In genomic region chr6:111576302-111576701, GRCh38 we compare ENCODE assay signal across 12 cellular contexts. TPM values are rescaled to one million over a fixed set of nuclear protein-coding genes. Genes with fewer than 3 reads are reported as not detected.
DNase-seq lines count a peak whose midpoint lies in the region; ATAC-seq and TF ChIP-seq lines count a peak whose summit lies in the region.
"Had no signal": no experiment of that assay in that cellular context is flagged by ENCODE, and none has a peak within 500 bp of the region (broad histone marks: within the 10 kb centered on the region; RNA-seq: fewer than 3 reads in every experiment).

No MANE protein-coding gene starts in this region.

- peaks cover 19% of the 10 kb centered on the region for H3K4me1 Mint-ChIP-seq in activated naive CD8-positive, alpha-beta T cell (ENCODE audit: low read depth)
- peaks cover 27% of the 10 kb centered on the region for H3K4me1 Mint-ChIP-seq in activated naive CD8-positive, alpha-beta T cell treated with anti-CD3 and anti-CD28 coated beads, Interleukin-2, amount 50 U/mL, for 24 hours
- H3K4me1 Mint-ChIP-seq in H9, result peaks cover 11 to 12% of the 10 kb centered on the region in 2 experiments

- H3K9ac ChIP-seq in H9 (ENCODE audit: extremely low read depth, insufficient read length, low read length), result no peak overlapping the region

- H3K14ac ChIP-seq in H9 (ENCODE audit: insufficient read depth, low read length), result no peak overlapping the region

- no peak overlapping the region for H3K4me3 ChIP-seq in transverse colon
- no peak overlapping the region for H3K4me3 ChIP-seq in WERI-Rb-1 (ENCODE audit: low read depth, low read length)

- H3K36me3 Mint-ChIP-seq in activated naive CD8-positive, alpha-beta T cell, result peaks cover 9% of the 10 kb centered on the region
- H3K36me3 Mint-ChIP-seq in activated naive CD8-positive, alpha-beta T cell treated with anti-CD3 and anti-CD28 coated beads, Interleukin-2, amount 50 U/mL, for 24 hours (ENCODE audit: low read depth), result peaks cover 45% of the 10 kb centered on the region
- H3K36me3 Mint-ChIP-seq in H9 (ENCODE audit: insufficient read depth in 1 of 3, low read depth in 3 of 3), result peaks cover 2 to 43% (median 26%) of the 10 kb centered on the region in 3 experiments; a peak in 6 of 7 replicates

- no peaks in the 10 kb centered on the region for H3K79me2 ChIP-seq in H9 (ENCODE audit: insufficient read depth, low read length)

- no peak overlapping the region for H2BK5ac ChIP-seq in H9 (ENCODE audit: insufficient read length, low read length)

- no peak overlapping the region for H3K4ac ChIP-seq in H9 (ENCODE audit: low read depth, low read length)

- peak overlapping the region; percentile 82 for H3K27ac Mint-ChIP-seq in activated naive CD8-positive, alpha-beta T cell
- no peak overlapping the region for H3K27ac Mint-ChIP-seq in activated naive CD8-positive, alpha-beta T cell treated with anti-CD3 and anti-CD28 coated beads, Interleukin-2, amount 50 U/mL, for 24 hours
- no peak overlapping the region for H3K27ac Mint-ChIP-seq in H9

- no peak for TF ChIP-seq POLR2A in transverse colon (IDR thresholded peaks at IDR 0.05)

- no peak overlapping the region for H2BK120ac ChIP-seq in H9 (ENCODE audit: low read depth, low read length, poor library complexity, severe bottlenecking)

- no peak overlapping the region for H2BK12ac ChIP-seq in H9 (ENCODE audit: insufficient read length, low read depth, low read length)

- no peaks in the 10 kb centered on the region for H3K27me3 Mint-ChIP-seq in activated naive CD8-positive, alpha-beta T cell
- no peaks in the 10 kb centered on the region for H3K27me3 Mint-ChIP-seq in activated naive CD8-positive, alpha-beta T cell treated with anti-CD3 and anti-CD28 coated beads, Interleukin-2, amount 50 U/mL, for 24 hours
- no peaks in the 10 kb centered on the region for H3K27me3 Mint-ChIP-seq in H9 (ENCODE audit: low read depth)
- H3K27me3 Mint-ChIP-seq: CD8-positive, alpha-beta memory T cell had no signal

- H4K5ac ChIP-seq in H9 (ENCODE audit: insufficient read length, low read depth, low read length), result no peak overlapping the region

- H3K23me2 ChIP-seq in H9 (ENCODE audit: insufficient read length, low read depth, low read length, poor library complexity, severe bottlenecking), result no peaks in the 10 kb centered on the region

- H3K27ac ChIP-seq in transverse colon, result peak overlapping the region in 3 of 4 donors; percentile 48 to 68 (median 64)
- H3K27ac ChIP-seq in H9 (ENCODE audit: insufficient read length, low read depth, low read length), result no peak overlapping the region
- no peak overlapping the region for H3K27ac ChIP-seq in WERI-Rb-1

- H3K36me3 ChIP-seq in transverse colon (peaks cover 0 to 39% (median 12%) of the 10 kb centered on the region in 4 donors), WERI-Rb-1 (peaks cover 4% of the 10 kb centered on the region; the same call in 1 of the 2 replicates)

- H3K4me2 ChIP-seq in H9 (ENCODE audit: insufficient read depth, insufficient read length, low read length), result no peak overlapping the region

- no peak overlapping the region for H2BK15ac ChIP-seq in H9 (ENCODE audit: low read depth, low read length)

- H2AK5ac ChIP-seq in H9 (ENCODE audit: insufficient read length, low read length), result no peak overlapping the region

- no peak overlapping the region for H3K4me3 Mint-ChIP-seq in activated naive CD8-positive, alpha-beta T cell
- no peak overlapping the region for H3K4me3 Mint-ChIP-seq in activated naive CD8-positive, alpha-beta T cell treated with anti-CD3 and anti-CD28 coated beads, Interleukin-2, amount 50 U/mL, for 24 hours
- no peak overlapping the region for H3K4me3 Mint-ChIP-seq in H9
- H3K4me3 Mint-ChIP-seq: CD8-positive, alpha-beta memory T cell had no signal

- H3K4me1 ChIP-seq in transverse colon (peaks cover 0 to 18% (median 4%) of the 10 kb centered on the region in 4 donors), H9 (ENCODE audit: insufficient read depth, low read length) (peaks cover 2% of the 10 kb centered on the region; the same call in 1 of the 2 replicates)

- H3K18ac ChIP-seq in H9 (ENCODE audit: insufficient read length, low read depth, low read length), result no peak overlapping the region

- TF ChIP-seq CTCF in transverse colon (IDR thresholded peaks at IDR 0.05), result no peak
- TF ChIP-seq CTCF in H9 (conservative IDR thresholded peaks at IDR 0.05), result no peak
- TF ChIP-seq CTCF in WERI-Rb-1 (IDR thresholded peaks at IDR 0.05; ENCODE audit: low read depth, low read length), result no peak

- no peaks in the 10 kb centered on the region for H3K9me3 Mint-ChIP-seq in activated naive CD8-positive, alpha-beta T cell (ENCODE audit: low read depth)
- H3K9me3 Mint-ChIP-seq in activated naive CD8-positive, alpha-beta T cell treated with anti-CD3 and anti-CD28 coated beads, Interleukin-2, amount 50 U/mL, for 24 hours, result no peaks in the 10 kb centered on the region
- no peaks in the 10 kb centered on the region for H3K9me3 Mint-ChIP-seq in H9
- H3K9me3 Mint-ChIP-seq: CD8-positive, alpha-beta memory T cell had no signal

- WGBS in transverse colon (ENCODE audit: low coverage in 1 of 2), 2 donors, result 72 to 80% methylated on average over 8 to 11 of the region's 11 CpGs
- no CpG with 5 or more reads among the region's 11 CpGs for WGBS in H9 (ENCODE audit: extremely low coverage, insufficient read length, low lambda C conversion rate)

- TF ChIP-seq EP300 in transverse colon (IDR thresholded peaks at IDR 0.05; ENCODE audit: low read depth), result no peak

- in situ Hi-C loops in transverse colon (cut with MboI; ENCODE audit: low pct_ligation_motif_present in 1 of 4, low pct_unique_long_range_greater_than_20kb in 1 of 4, low sequenced_read_pairs in 3 of 4), result loop anchor here in 1 of 4 donors (25.0 kb wide), 1 partner anchor 89 kb away; the partner anchor contains the start of gene REV3L

- H3K23ac ChIP-seq in H9 (ENCODE audit: insufficient read length, low read depth, low read length), result no peak overlapping the region

- no peak for ATAC-seq in activated naive CD8-positive, alpha-beta T cell treated with anti-CD3 and anti-CD28 coated beads, Interleukin-2, amount 50 U/mL, for 24 hours

- H3K9me3 ChIP-seq in transverse colon, result no peaks in the 10 kb centered on the region
- H3K9me3 ChIP-seq in H9 (ENCODE audit: control insufficient read depth, low read depth, low read length), result no peaks in the 10 kb centered on the region
- no peaks in the 10 kb centered on the region for H3K9me3 ChIP-seq in WERI-Rb-1 (ENCODE audit: severe bottlenecking)

- no peak overlapping the region for H3K56ac ChIP-seq in H9 (ENCODE audit: insufficient read length, low read depth, low read length)

- no peaks in the 10 kb centered on the region for H3K79me1 ChIP-seq in H9 (ENCODE audit: insufficient read depth, low read depth, low read length, poor library complexity, severe bottlenecking)

- no peak for DNase-seq in activated naive CD8-positive, alpha-beta T cell treated with anti-CD3 and anti-CD28 coated beads, Interleukin-2, amount 50 U/mL, for 24 hours
- DNase-seq in NCI-H2196 treated with DMSO at 0.1 percent for 48 hours (lab: John Stamatoyannopoulos, UW; ENCODE audit: unreplicated experiment), result peak; percentile 85
- peak; percentile 78 for DNase-seq in iris pigment epithelial cell (ENCODE audit: low read depth)
- no peak for DNase-seq in transverse colon
- no peak for DNase-seq in H9
- no peak for DNase-seq in NCI-H526 treated with DMSO at 0.1 percent for 48 hours (lab: John Stamatoyannopoulos, UW)
- DNase-seq in WERI-Rb-1, result no peak
- DNase-seq: activated CD4-positive, alpha-beta T cell treated with anti-CD3 and anti-CD28 coated beads for 1 hour; CD8-positive, alpha-beta memory T cell; H7; stimulated activated CD4-positive, alpha-beta T cell treated with anti-CD3 and anti-CD28 coated beads, Interleukin-2, amount 100 ng/mL, for 48 hours had no signal

- no peak overlapping the region for H4K91ac ChIP-seq in H9 (ENCODE audit: insufficient read length, low read depth, low read length)

- H2AFZ ChIP-seq in H9 (ENCODE audit: low read length), result no peak overlapping the region

- intact Hi-C loops in transverse colon (cut with DNase I; ENCODE audit: low total_unique reads), result no loop called here

- no peak overlapping the region for H4K8ac ChIP-seq in H9 (replicated peaks; ENCODE audit: insufficient read length, low read depth, low read length)

- H2BK20ac ChIP-seq in H9 (ENCODE audit: low read depth, low read length, poor library complexity, severe bottlenecking), result no peak overlapping the region

- H3T11ph ChIP-seq in H9 (ENCODE audit: low read length), result no peak overlapping the region

- no peaks in the 10 kb centered on the region for H3K27me3 ChIP-seq in transverse colon
- H3K27me3 ChIP-seq in H9 (ENCODE audit: insufficient read depth, low read length), result no peaks in the 10 kb centered on the region
- no peaks in the 10 kb centered on the region for H3K27me3 ChIP-seq in WERI-Rb-1 (ENCODE audit: insufficient read depth, low read depth, severe bottlenecking)

- H4K20me1 ChIP-seq in H9 (ENCODE audit: control insufficient read depth, insufficient read depth, insufficient read length), result no peaks in the 10 kb centered on the region

RNA-seq across cellular contexts. Expression of gene TRAF3IP2, which starts 29.4 kb away (rescaled TPM):
- total RNA-seq in transverse colon (10 to 100 TPM; 33.0 to 57.8 (median 54.5) TPM), H9 (2021) (14.4 and 14.7 TPM in 2 replicates)

Comparison
In these comparisons a context has a peak if more than half of its experiments do, and no peak if none do; other contexts are left out.
1. DNase-seq: peak in NCI-H2196 treated with DMSO at 0.1 percent for 48 hours (single experiment) and iris pigment epithelial cell (single experiment); none in activated naive CD8-positive, alpha-beta T cell treated with anti-CD3 and anti-CD28 coated beads, Interleukin-2, amount 50 U/mL, for 24 hours (single experiment), transverse colon (single experiment), H9 (single experiment), NCI-H526 treated with DMSO at 0.1 percent for 48 hours (single experiment) and WERI-Rb-1 (single experiment).
2. H3K27ac ChIP-seq: peak in transverse colon (3 of 4); none in H9 (single experiment) and WERI-Rb-1 (single experiment).